In the genomic region with DNA sequence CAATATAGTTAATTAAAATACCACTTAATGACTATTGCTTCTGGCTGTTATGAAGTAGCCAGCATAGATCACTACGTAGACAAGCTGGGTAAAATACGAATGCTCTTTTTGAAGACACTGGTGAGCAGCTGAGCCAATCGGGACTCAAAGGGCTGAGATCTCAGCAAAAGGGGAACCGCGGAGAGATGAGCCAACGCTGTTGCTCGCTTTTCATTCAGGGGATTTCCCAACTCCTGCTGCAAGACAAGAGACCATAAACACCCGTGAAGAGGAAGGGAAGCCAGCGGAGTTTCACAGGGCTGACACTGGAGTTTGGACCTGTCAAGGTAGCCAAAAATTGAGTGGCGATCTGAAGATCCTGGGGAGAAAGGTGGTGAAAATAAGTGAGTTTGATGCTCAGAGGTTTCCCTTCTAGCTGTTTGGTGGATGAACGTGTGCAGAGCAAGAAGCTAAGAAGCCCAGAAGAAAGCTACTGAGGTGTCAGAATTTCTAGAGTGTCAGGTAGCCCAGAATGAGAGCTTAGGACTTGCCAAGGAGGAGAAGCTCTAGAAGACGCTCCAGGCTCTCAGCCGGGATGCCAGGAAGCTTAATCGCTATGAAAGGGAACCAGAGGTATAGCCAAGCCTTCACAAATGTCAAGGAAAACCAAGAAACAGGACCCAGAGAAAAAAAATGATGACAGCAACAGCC, we compare ENCODE assay signal across 8 cellular contexts.
DNase-seq lines count a peak whose midpoint lies in the region; ATAC-seq and TF ChIP-seq lines count a peak whose summit lies in the region.

No MANE protein-coding gene starts in this region.

- no peak overlapping the region for H3K4me3 ChIP-seq in adrenal gland

- H3K27ac ChIP-seq in adrenal gland: no peak overlapping the region

- DNase-seq in CD1c-positive myeloid dendritic cell (ENCODE audit: extremely low spot score) (peak; percentile 94), NOMO-1 (lab: John Stamatoyannopoulos, UW; ENCODE audit: unreplicated experiment in 2 of 2) (peak; percentile 87 to 99), adrenal gland (peak in 4 of 7 donors; percentile 40 to 62 (median 43)), pons (ENCODE audit: low spot score) (peak; percentile 74), kidney glomerular epithelial cell (lab: John Stamatoyannopoulos, UW) (no peak), occipital lobe (lab: John Stamatoyannopoulos, UW) (no peak), NCI-H1417 (lab: John Stamatoyannopoulos, UW) (no peak)

- no peaks in the 10 kb centered on the region for H3K36me3 ChIP-seq in adrenal gland (replicated peaks in 1 of 2)

- no peak for TF ChIP-seq CTCF in adrenal gland (IDR thresholded peaks at IDR 0.05)

- no peak for TF ChIP-seq POLR2A in adrenal gland (IDR thresholded peaks at IDR 0.05)

- ATAC-seq in GM19452 (IDR thresholded peaks at IDR 0.05; ENCODE audit: unreplicated experiment): no peak

- H3K4me1 ChIP-seq in adrenal gland (replicated peaks in 1 of 2): no peaks in the 10 kb centered on the region

- intact Hi-C loops in adrenal gland (cut with DNase I): no loop called here

- WGBS in adrenal gland, 4 donors: 40 to 57% (median 46%) methylated on average over 14 of the region's 14 CpGs

- H3K27me3 ChIP-seq in adrenal gland: no peaks in the 10 kb centered on the region

- H3K9me3 ChIP-seq in adrenal gland (replicated peaks in 1 of 3): peaks cover 0 to 7% (median 0%) of the 10 kb centered on the region in 3 donors

Comparison
In these comparisons a context has a peak if more than half of its experiments do, and no peak if none do; other contexts are left out.
1. DNase-seq: peak in CD1c-positive myeloid dendritic cell (single experiment), NOMO-1 (2 of 2), adrenal gland (4 of 7) and pons (single experiment); none in kidney glomerular epithelial cell (single experiment), occipital lobe (single experiment) and NCI-H1417 (0 of 3).